ENCODE assay signal across 8 cellular contexts in the genomic region with DNA sequence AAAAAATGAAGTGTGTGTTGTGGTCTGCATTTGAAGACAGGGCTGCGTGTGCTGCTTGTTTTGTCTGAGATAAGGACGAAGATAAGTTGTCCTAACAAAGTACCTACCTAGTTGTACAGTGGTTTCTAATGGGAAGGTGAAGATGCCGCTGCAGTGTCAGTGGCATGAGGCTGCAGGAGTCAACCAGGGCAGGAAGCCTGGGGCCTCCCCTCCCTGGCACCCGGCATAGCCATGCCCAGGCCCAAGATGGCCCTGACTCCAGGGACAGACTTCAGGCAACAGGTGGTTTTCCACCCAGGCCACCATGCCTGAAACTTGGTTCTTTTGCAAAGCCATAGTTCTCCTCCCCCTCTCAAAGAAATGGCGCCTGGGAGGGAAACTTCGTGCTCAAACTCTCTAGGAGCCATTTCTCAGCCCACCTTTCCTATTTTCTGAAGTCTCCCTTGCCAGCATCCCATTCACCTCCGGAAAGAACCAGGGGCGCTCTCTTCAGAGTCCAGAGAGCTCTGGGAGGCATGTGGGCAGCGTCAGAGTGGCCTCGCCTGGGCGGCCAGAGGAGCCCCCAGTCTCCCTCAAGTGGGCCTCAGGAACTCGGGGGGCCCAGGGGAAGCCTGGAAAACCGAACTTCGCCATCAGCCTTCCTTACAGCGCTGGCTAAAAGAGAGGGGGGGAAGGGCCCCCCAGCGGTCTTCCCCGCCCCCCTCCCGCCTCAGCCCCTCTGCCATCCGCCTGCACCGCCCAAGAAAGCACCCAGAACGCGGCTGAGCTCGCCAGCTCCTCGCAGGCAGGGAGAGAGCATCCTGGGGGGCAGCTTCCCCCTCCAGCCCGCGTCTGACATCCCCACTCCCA. TPM values are rescaled to one million over a fixed set of nuclear protein-coding genes. Genes with fewer than 3 reads are reported as not detected.
DNase-seq lines count a peak whose midpoint lies in the region; ATAC-seq and TF ChIP-seq lines count a peak whose summit lies in the region.

No MANE protein-coding gene starts in this region.

- CTCF ChIA-PET in activated CD4-positive, alpha-beta T cell treated with anti-CD3 and anti-CD28 coated beads, Interleukin-2, amount 10 ng/mL, durations not matched to agents 7 days and 5 days (lab: Charles Lee), result interaction anchor here (0.6 to 0.7 kb wide), 5 partner anchors 48 to 944 kb away, joined by 3 to 5 read pairs (median 4); no protein-coding TSS in a partner anchor

- TF ChIP-seq CTCF in HFFc6 (IDR thresholded peaks at IDR 0.05) (no peak), endothelial cell (IDR thresholded peaks at IDR 0.05; ENCODE audit: unreplicated experiment) (no peak), osteocyte (IDR thresholded peaks at IDR 0.05) (no peak)

- no peaks in the 10 kb centered on the region for H3K9me3 Mint-ChIP-seq in HFFc6
- H3K9me3 Mint-ChIP-seq in activated CD4-positive, alpha-beta T cell treated with anti-CD3 and anti-CD28 coated beads, Interleukin-2, amount 10 ng/mL, durations not matched to agents 7 days and 5 days, result no peaks in the 10 kb centered on the region
- no peaks in the 10 kb centered on the region for H3K9me3 Mint-ChIP-seq in endothelial cell (ENCODE audit: unreplicated experiment)
- no peaks in the 10 kb centered on the region for H3K9me3 Mint-ChIP-seq in osteocyte (ENCODE audit: unreplicated experiment)

- H3K4me1 Mint-ChIP-seq in HFFc6 (ENCODE audit: low read depth) (peaks cover 59% of the 10 kb centered on the region), endothelial cell (ENCODE audit: unreplicated experiment) (peaks cover 17% of the 10 kb centered on the region), osteocyte (ENCODE audit: unreplicated experiment) (peaks cover 28% of the 10 kb centered on the region)
- peaks cover 51% of the 10 kb centered on the region for H3K4me1 Mint-ChIP-seq in activated CD4-positive, alpha-beta T cell treated with anti-CD3 and anti-CD28 coated beads, Interleukin-2, amount 10 ng/mL, durations not matched to agents 7 days and 5 days

- no peaks in the 10 kb centered on the region; the same call in 1 of the 2 replicates for H3K36me3 Mint-ChIP-seq in HFFc6 (ENCODE audit: low read depth)
- peaks cover 5% of the 10 kb centered on the region for H3K36me3 Mint-ChIP-seq in activated CD4-positive, alpha-beta T cell treated with anti-CD3 and anti-CD28 coated beads, Interleukin-2, amount 10 ng/mL, durations not matched to agents 7 days and 5 days (ENCODE audit: low read depth)
- peaks cover 9% of the 10 kb centered on the region for H3K36me3 Mint-ChIP-seq in endothelial cell (ENCODE audit: low read depth, unreplicated experiment)
- H3K36me3 Mint-ChIP-seq in osteocyte (ENCODE audit: unreplicated experiment), result no peaks in the 10 kb centered on the region

- DNase-seq in HFFc6, result no peak
- DNase-seq in activated CD4-positive, alpha-beta T cell treated with anti-CD3 and anti-CD28 coated beads, Interleukin-2, amount 10 ng/mL, durations not matched to agents 7 days and 5 days, result peak; percentile 19
- DNase-seq in endothelial cell (ENCODE audit: low spot score), result peak; percentile 10
- no peak for DNase-seq in osteocyte (ENCODE audit: extremely low spot score, unreplicated experiment)
- DNase-seq in COR-L47 (lab: John Stamatoyannopoulos, UW), result no peak
- DNase-seq in NCI-H82 treated with DMSO at 0.1 percent for 48 hours (lab: John Stamatoyannopoulos, UW; ENCODE audit: unreplicated experiment), result no peak

- H3K27me3 Mint-ChIP-seq in HFFc6 (ENCODE audit: insufficient read depth), result no peaks in the 10 kb centered on the region; the same call in 1 of the 2 replicates
- H3K27me3 Mint-ChIP-seq in activated CD4-positive, alpha-beta T cell treated with anti-CD3 and anti-CD28 coated beads, Interleukin-2, amount 10 ng/mL, durations not matched to agents 7 days and 5 days, result no peaks in the 10 kb centered on the region
- H3K27me3 Mint-ChIP-seq in endothelial cell (ENCODE audit: unreplicated experiment), result peaks cover 9% of the 10 kb centered on the region
- H3K27me3 Mint-ChIP-seq in osteocyte (ENCODE audit: unreplicated experiment), result no peaks in the 10 kb centered on the region

- ATAC-seq in GM21529 (IDR thresholded peaks at IDR 0.05; ENCODE audit: unreplicated experiment) (no peak), HG02642 (IDR thresholded peaks at IDR 0.05; ENCODE audit: poor library complexity, unreplicated experiment) (no peak)

- H3K4me3 Mint-ChIP-seq in HFFc6 (peak overlapping the region; percentile 88), endothelial cell (ENCODE audit: unreplicated experiment) (peak overlapping the region; percentile 87), osteocyte (ENCODE audit: unreplicated experiment) (peak overlapping the region; percentile 80)
- peak overlapping the region; percentile 84 for H3K4me3 Mint-ChIP-seq in activated CD4-positive, alpha-beta T cell treated with anti-CD3 and anti-CD28 coated beads, Interleukin-2, amount 10 ng/mL, durations not matched to agents 7 days and 5 days

- H3K27ac Mint-ChIP-seq in HFFc6 (peak overlapping the region; percentile 71), endothelial cell (ENCODE audit: unreplicated experiment) (peak overlapping the region; percentile 57), osteocyte (ENCODE audit: unreplicated experiment) (peak overlapping the region; percentile 14)
- peak overlapping the region; percentile 94 for H3K27ac Mint-ChIP-seq in activated CD4-positive, alpha-beta T cell treated with anti-CD3 and anti-CD28 coated beads, Interleukin-2, amount 10 ng/mL, durations not matched to agents 7 days and 5 days

- POLR2A ChIA-PET in activated CD4-positive, alpha-beta T cell treated with anti-CD3 and anti-CD28 coated beads, Interleukin-2, amount 10 ng/mL, durations not matched to agents 7 days and 5 days (lab: Charles Lee), result interaction anchor here (0.7 kb wide), 1 partner anchor 412 kb away, joined by 3 read pairs; the partner anchor contains the start of gene COMTD1

RNA-seq across cellular contexts. Expression of gene KAT6B, which starts 2.0 kb away (rescaled TPM):
- total RNA-seq in HFFc6 (2021; fragmentation: NEBNext Ultra II Directional; extraction: Animal tissue kit (Norgen Biotek cat#: 25700)), result 10 to 100 TPM; 17.8 to 27.5 (median 23.6) TPM
- total RNA-seq in activated CD4-positive, alpha-beta T cell treated with anti-CD3 and anti-CD28 coated beads, Interleukin-2, amount 10 ng/mL, durations not matched to agents 7 days and 5 days, result 10 to 100 TPM; 23.1 to 26.9 TPM
- 18.1 TPM for total RNA-seq in endothelial cell (ENCODE audit: unreplicated experiment)
- total RNA-seq in osteocyte, result 28.2 and 31.1 TPM in 2 replicates

Comparison
In these comparisons a context has a peak if more than half of its experiments do, and no peak if none do; other contexts are left out.
1. DNase-seq: peak in activated CD4-positive, alpha-beta T cell treated with anti-CD3 and anti-CD28 coated beads, Interleukin-2, amount 10 ng/mL, durations not matched to agents 7 days and 5 days (single experiment) and endothelial cell (single experiment); none in HFFc6 (single experiment), osteocyte (single experiment), COR-L47 (single experiment) and NCI-H82 treated with DMSO at 0.1 percent for 48 hours (single experiment).
2. H3K27ac Mint-ChIP-seq: peak in every context shown above with its lines; median percentile 94 in activated CD4-positive, alpha-beta T cell treated with anti-CD3 and anti-CD28 coated beads, Interleukin-2, amount 10 ng/mL, durations not matched to agents 7 days and 5 days; 71 in HFFc6; 57 in endothelial cell; 14 in osteocyte.
3. Peak in every context shown above with its lines, with median percentiles within 50 percentile points of each other: H3K4me3 Mint-ChIP-seq.